Comparison of ENCODE assay signal across 8 cellular contexts in the genomic region with DNA sequence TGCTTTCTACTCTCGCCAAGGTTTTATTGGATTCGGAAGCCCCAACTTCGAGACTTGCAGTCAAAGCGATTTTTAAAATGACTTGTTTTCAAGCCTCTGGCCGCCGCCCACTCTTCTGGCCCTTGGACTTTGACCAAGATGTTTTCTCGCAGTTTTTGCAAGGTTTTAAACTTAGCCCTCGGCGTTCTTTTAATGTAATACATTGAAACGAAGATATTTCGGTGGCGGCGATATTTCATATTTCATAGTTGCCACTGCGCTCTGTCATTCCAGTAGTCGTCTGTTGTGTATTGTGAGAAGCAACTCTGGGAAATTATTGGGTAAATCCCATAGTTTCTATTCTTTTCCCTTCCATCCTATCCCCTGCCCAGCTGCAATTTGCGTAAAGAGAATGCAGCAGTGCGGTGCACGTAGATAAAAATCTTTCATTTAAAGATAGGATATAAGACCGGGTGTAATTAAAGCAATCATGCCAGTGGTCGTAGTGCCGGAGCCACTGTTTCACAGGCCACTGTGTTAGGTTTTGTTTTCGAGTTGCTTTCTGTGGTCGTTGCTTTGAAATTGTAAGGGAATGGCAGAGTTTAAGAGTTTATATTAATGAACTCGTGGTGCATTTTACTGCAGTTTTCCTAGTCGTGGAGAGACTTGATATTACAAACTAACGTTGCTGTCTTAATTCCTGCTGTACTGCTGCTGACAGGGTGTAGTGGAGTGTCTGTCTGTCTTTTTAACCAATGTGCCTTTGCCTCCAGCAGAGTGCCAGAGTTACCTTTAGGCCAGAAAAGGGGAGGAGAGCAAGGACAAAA. TPM values are rescaled to one million over a fixed set of nuclear protein-coding genes. Genes with fewer than 3 reads are reported as not detected.
DNase-seq lines count a peak whose midpoint lies in the region; ATAC-seq and TF ChIP-seq lines count a peak whose summit lies in the region.

No MANE protein-coding gene starts in this region.

- CTCF ChIA-PET in CD4-positive, alpha-beta T cell (lab: Charles Lee): interaction anchor here (0.6 to 3.0 kb wide), 6 partner anchors 13 to 104 kb away, joined by 3 to 15 read pairs (median 3); no protein-coding TSS in a partner anchor

- no peaks in the 10 kb centered on the region for H3K9me3 Mint-ChIP-seq in CD4-positive, alpha-beta T cell

- no peaks in the 10 kb centered on the region for H3K9me3 ChIP-seq in CD4-positive, alpha-beta T cell (ENCODE audit: control insufficient read depth, low read length)
- H3K9me3 ChIP-seq in ectodermal cell (ENCODE audit: control insufficient read depth, low read length) (no peaks in the 10 kb centered on the region), mesenchymal stem cell (ENCODE audit: control insufficient read depth, low read length) (no peaks in the 10 kb centered on the region), upper lobe of right lung (no peaks in the 10 kb centered on the region)

- peak overlapping the region; percentile 100 for H3K27ac Mint-ChIP-seq in CD4-positive, alpha-beta T cell

- peak overlapping the region; percentile 95 for H3K27ac ChIP-seq in CD4-positive, alpha-beta T cell (ENCODE audit: low read depth, low read length)
- peak overlapping the region; percentile 87 for H3K27ac ChIP-seq in ectodermal cell (ENCODE audit: insufficient read depth, low read depth, low read length, poor library complexity, severe bottlenecking)
- peak overlapping the region; percentile 63 for H3K27ac ChIP-seq in mesenchymal stem cell (ENCODE audit: low read length, poor library complexity, severe bottlenecking)
- peak overlapping the region; percentile 98 for H3K27ac ChIP-seq in upper lobe of right lung

- H3K23ac ChIP-seq in mesenchymal stem cell (ENCODE audit: low read length in 2 of 2): peak overlapping the region in 1 of 2 experiments; percentile 89

- TF ChIP-seq CTCF in CD4-positive, alpha-beta T cell (IDR thresholded peaks at IDR 0.05): no peak
- no peak for TF ChIP-seq CTCF in upper lobe of right lung (IDR thresholded peaks at IDR 0.05)

- H3K36me3 ChIP-seq in ectodermal cell (ENCODE audit: control insufficient read depth, insufficient read depth, low read length) (peaks cover 7% of the 10 kb centered on the region), mesenchymal stem cell (ENCODE audit: control insufficient read depth in 1 of 2, insufficient read depth in 2 of 2, low read depth in 1 of 2, low read length in 2 of 2) (peaks cover 3 to 22% of the 10 kb centered on the region in 2 experiments), upper lobe of right lung (peaks cover 15% of the 10 kb centered on the region)

- H3K79me1 ChIP-seq in mesenchymal stem cell (replicated peaks; ENCODE audit: low read length, poor library complexity, severe bottlenecking): peaks cover 1% of the 10 kb centered on the region

- DNase-seq in CD4-positive, alpha-beta T cell: no peak
- DNase-seq in SHP77 treated with DMSO at 0.1 percent for 48 hours (lab: John Stamatoyannopoulos, UW) (peak; percentile 30), mesenchymal stem cell (peak; percentile 65), upper lobe of right lung (no peak), GOT3 (lab: John Stamatoyannopoulos, UW) (no peak)

- H2BK5ac ChIP-seq in mesenchymal stem cell (ENCODE audit: low read depth, low read length, poor library complexity, severe bottlenecking): peak overlapping the region; percentile 3

- H3K4me2 ChIP-seq in mesenchymal stem cell (ENCODE audit: low read length, poor library complexity, severe bottlenecking): peak overlapping the region; percentile 64

- no peak overlapping the region for H3K14ac ChIP-seq in mesenchymal stem cell (ENCODE audit: low read length in 2 of 2)

- peak overlapping the region; percentile 96 for H3K9ac ChIP-seq in mesenchymal stem cell (ENCODE audit: low read length)

- peak overlapping the region; percentile 88 for H3K4me3 ChIP-seq in ectodermal cell (ENCODE audit: insufficient read depth, low read depth, low read length)
- peak overlapping the region; percentile 63 to 97 for H3K4me3 ChIP-seq in mesenchymal stem cell (ENCODE audit: insufficient read depth in 1 of 2, low read depth in 1 of 2, low read length in 2 of 2)
- peak overlapping the region; percentile 86 for H3K4me3 ChIP-seq in upper lobe of right lung

- H2BK15ac ChIP-seq in mesenchymal stem cell (ENCODE audit: low read depth, poor library complexity, severe bottlenecking): no peak overlapping the region

- H3K27me3 ChIP-seq in CD4-positive, alpha-beta T cell (ENCODE audit: control insufficient read depth, insufficient read depth, low read length): no peaks in the 10 kb centered on the region
- H3K27me3 ChIP-seq in ectodermal cell (ENCODE audit: control insufficient read depth, insufficient read depth, low read length, poor library complexity, severe bottlenecking): no peaks in the 10 kb centered on the region
- no peaks in the 10 kb centered on the region for H3K27me3 ChIP-seq in mesenchymal stem cell (ENCODE audit: control insufficient read depth in 1 of 2, insufficient read depth in 1 of 2, low read length in 2 of 2)
- no peaks in the 10 kb centered on the region for H3K27me3 ChIP-seq in upper lobe of right lung

- H2AK5ac ChIP-seq in mesenchymal stem cell (ENCODE audit: low read length, severe bottlenecking): no peak overlapping the region

- no peak overlapping the region for H2BK12ac ChIP-seq in mesenchymal stem cell (ENCODE audit: low read length in 2 of 2)

- H2AFZ ChIP-seq in mesenchymal stem cell (ENCODE audit: low read depth, low read length): no peak overlapping the region

- no peaks in the 10 kb centered on the region for H3K27me3 Mint-ChIP-seq in CD4-positive, alpha-beta T cell

- H3K18ac ChIP-seq in mesenchymal stem cell (ENCODE audit: low read depth in 1 of 2, low read length in 2 of 2): peak overlapping the region; percentile 4 to 91

- no peak overlapping the region for H4K8ac ChIP-seq in mesenchymal stem cell (ENCODE audit: low read length)

- POLR2A ChIA-PET in CD4-positive, alpha-beta T cell (lab: Charles Lee): interaction anchor here (1.1 to 2.8 kb wide), 4 partner anchors 14 to 148 kb away, joined by 4 to 13 read pairs (median 5); no protein-coding TSS in a partner anchor

- WGBS in ectodermal cell, 2 experiments: 1 to 2% methylated on average over 26 of the region's 26 CpGs
- WGBS in mesenchymal stem cell: under 1% methylated on average over 21 of the region's 26 CpGs

- peaks cover 56% of the 10 kb centered on the region for H3K36me3 Mint-ChIP-seq in CD4-positive, alpha-beta T cell (ENCODE audit: low read depth)

- no peak overlapping the region for H4K91ac ChIP-seq in mesenchymal stem cell (ENCODE audit: low read length)

- H3K4me3 Mint-ChIP-seq in CD4-positive, alpha-beta T cell: peak overlapping the region; percentile 98

- H3K4ac ChIP-seq in mesenchymal stem cell (ENCODE audit: low read depth in 1 of 2, low read length in 2 of 2): peak overlapping the region in 1 of 2 experiments; percentile 61

- intact Hi-C loops in CD4-positive, alpha-beta T cell (cut with DNase I, micrococcal nuclease): loop anchor here (1.0 to 10.0 kb wide), 6 partner anchors 29 to 587 kb away; partner anchors contain the start of gene TMEM123 (in 1 of the 2)
- intact Hi-C loops in upper lobe of right lung (cut with DNase I): no loop called here

- no peak for ATAC-seq in CD4-positive, alpha-beta T cell (ENCODE audit: poor library complexity)
- ATAC-seq in GM19023 (IDR thresholded peaks at IDR 0.05; ENCODE audit: unreplicated experiment): peak; percentile 28
- peak; percentile 9 for ATAC-seq in HG03196 (IDR thresholded peaks at IDR 0.05; ENCODE audit: unreplicated experiment)
- ATAC-seq in upper lobe of right lung: peak; percentile 7

- H2BK120ac ChIP-seq in mesenchymal stem cell (ENCODE audit: low read depth, low read length): no peak overlapping the region

- peaks cover 42% of the 10 kb centered on the region for H3K4me1 Mint-ChIP-seq in CD4-positive, alpha-beta T cell (ENCODE audit: low read depth)

- H3K4me1 ChIP-seq in ectodermal cell (ENCODE audit: control insufficient read depth, insufficient read depth, low read length): peaks cover 6% of the 10 kb centered on the region
- no peaks in the 10 kb centered on the region for H3K4me1 ChIP-seq in mesenchymal stem cell (ENCODE audit: control insufficient read depth, insufficient read depth, low read depth, low read length)
- H3K4me1 ChIP-seq in upper lobe of right lung: peaks cover 19% of the 10 kb centered on the region

RNA-seq across cellular contexts. Expression of gene BIRC2, which starts 0.7 kb away (rescaled TPM):
- total RNA-seq in CD4-positive, alpha-beta T cell: 100 to 1,000 TPM; 107 to 109 TPM
- 43.5 TPM for polyA plus RNA-seq in ectodermal cell (2013, experiment 1 of 4)
- 45.1 TPM for polyA plus RNA-seq in ectodermal cell (2013, experiment 2 of 4)
- polyA plus RNA-seq in ectodermal cell (2013, experiment 3 of 4): 38.2 TPM
- 48.6 TPM for polyA plus RNA-seq in ectodermal cell (2013, experiment 4 of 4)
- polyA plus RNA-seq in mesenchymal stem cell (2013, experiment 1 of 2): 36.2 TPM
- 37.6 TPM for polyA plus RNA-seq in mesenchymal stem cell (2013, experiment 2 of 2)
- 44.1 TPM for total RNA-seq in upper lobe of right lung

RNA-seq across cellular contexts. Expression of gene BIRC3, which starts 30.4 kb away (rescaled TPM):
- 100 to 1,000 TPM; 115 to 124 TPM for total RNA-seq in CD4-positive, alpha-beta T cell
- 0.39 TPM for polyA plus RNA-seq in ectodermal cell (2013, experiment 1 of 4)
- 0.43 TPM for polyA plus RNA-seq in ectodermal cell (2013, experiment 2 of 4)
- polyA plus RNA-seq in ectodermal cell (2013, experiment 3 of 4): 0.11 TPM
- polyA plus RNA-seq in ectodermal cell (2013, experiment 4 of 4): 0.28 TPM
- 0.22 TPM for polyA plus RNA-seq in mesenchymal stem cell (2013, experiment 1 of 2)
- polyA plus RNA-seq in mesenchymal stem cell (2013, experiment 2 of 2): 0.19 TPM
- 23.0 TPM for total RNA-seq in upper lobe of right lung

Comparison
In these comparisons a context has a peak if more than half of its experiments do, and no peak if none do; other contexts are left out.
1. DNase-seq: peak in SHP77 treated with DMSO at 0.1 percent for 48 hours (single experiment) and mesenchymal stem cell (single experiment); none in CD4-positive, alpha-beta T cell (0 of 10), upper lobe of right lung (single experiment) and GOT3 (single experiment).
2. Peak in every context shown above with its lines, with median percentiles within 50 percentile points of each other: H3K27ac ChIP-seq and H3K4me3 ChIP-seq.